In the genomic region with DNA sequence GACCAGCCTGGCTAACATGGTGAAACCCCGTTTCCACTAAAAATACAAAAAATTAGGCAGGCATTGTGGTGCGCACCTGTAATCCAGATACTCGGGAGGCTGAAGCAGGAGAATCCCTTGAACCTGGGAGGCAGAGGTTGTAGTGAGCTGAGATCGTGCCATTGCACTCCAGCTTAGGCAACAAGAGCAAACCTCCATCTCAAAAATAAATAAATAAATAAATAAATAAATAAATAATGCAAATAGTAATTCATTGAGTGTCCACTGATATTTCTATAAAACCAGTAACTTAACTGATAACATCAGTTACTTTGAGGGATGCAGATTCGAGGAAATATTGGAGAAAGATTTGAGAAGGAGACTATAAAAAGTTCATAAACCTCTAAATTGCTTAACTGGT, we compare ENCODE assay signal across 6 cellular contexts.
A peak's percentile ranks its signal among the peaks of the same experiment; 100 is the strongest.
DNase-seq lines count a peak whose midpoint lies in the region; ATAC-seq, FAIRE-seq and TF ChIP-seq lines count a peak whose summit lies in the region.
"Not testable (repeated sequence)": the region's sequence is repeated elsewhere in the genome, so short reads cannot be mapped to it uniquely, and the experiment has no call there.

No MANE protein-coding gene starts in this region.

- not testable (repeated sequence) for H3K4me3 ChIP-seq in A549; HEK293 (ENCODE audit: low read depth, low read length); H1 (ENCODE audit: extremely low read depth in 1 of 4, insufficient read depth in 2 of 4, low read depth in 3 of 4, low read length in 4 of 4)

- not testable (repeated sequence) for H4K91ac ChIP-seq in H9 (ENCODE audit: insufficient read length, low read depth, low read length); H1 (replicated peaks; ENCODE audit: insufficient read length, low read length)

- TF ChIP-seq CTCF in A549 (IDR thresholded peaks at IDR 0.05); H9 (conservative IDR thresholded peaks at IDR 0.05); HEK293 (tag by site-specific recombination; IDR thresholded peaks at IDR 0.05); H1 (IDR thresholded peaks at IDR 0.05; ENCODE audit: control extremely low read depth in 1 of 3, insufficient read depth in 1 of 3, low read depth in 1 of 3, low read length in 3 of 3); osteocyte (IDR thresholded peaks at IDR 0.05): not testable (repeated sequence)

- not testable (repeated sequence) for DNase-seq in A549 (ENCODE audit: low read depth in 1 of 2, low spot score in 1 of 2); H9; H1 (ENCODE audit: low read depth in 1 of 2, low spot score in 2 of 2); osteocyte (ENCODE audit: extremely low spot score, unreplicated experiment)

- not testable (repeated sequence) for H3K18ac ChIP-seq in H9 (ENCODE audit: insufficient read length, low read depth, low read length); H1 (ENCODE audit: extremely low read depth, low read length)

- not testable (repeated sequence) for H2BK12ac ChIP-seq in H9 (ENCODE audit: insufficient read length, low read depth, low read length); H1 (ENCODE audit: low read depth, low read length)

- not testable (repeated sequence) for TF ChIP-seq EP300 in A549 (IDR thresholded peaks at IDR 0.05); H1 (IDR thresholded peaks at IDR 0.05; ENCODE audit: borderline replicate concordance in 1 of 2, low read depth in 2 of 2, low read length in 2 of 2)

- not testable (repeated sequence) for H3K23ac ChIP-seq in H9 (ENCODE audit: insufficient read length, low read depth, low read length); H1 (ENCODE audit: insufficient read length)

- not testable (repeated sequence) for H3K4me1 ChIP-seq in A549; H9 (ENCODE audit: insufficient read depth, low read length); HEK293 (ENCODE audit: control insufficient read depth, insufficient read depth, low read length); H1 (replicated peaks in 1 of 4; ENCODE audit: control insufficient read depth in 3 of 4, insufficient read depth in 4 of 4, low read length in 3 of 4)

- not testable (repeated sequence) for H2AK5ac ChIP-seq in H9 (ENCODE audit: insufficient read length, low read length); H1 (ENCODE audit: low read depth, low read length)

- H3K27ac Mint-ChIP-seq in H9 (peak overlapping the region in 2 of 3 experiments; percentile 22 to 84; a peak in 3 of 7 replicates), osteocyte (ENCODE audit: unreplicated experiment) (peak overlapping the region; percentile 96)

- ATAC-seq in A549 = not testable (repeated sequence)

- FAIRE-seq in A549 (lab: Jason Lieb, UNC); H1 (lab: Jason Lieb, UNC): not testable (repeated sequence)
- FAIRE-seq in endometrium (lab: Jason Lieb, UNC) = peak; percentile 57

- H3K79me2 ChIP-seq in H9 (ENCODE audit: insufficient read depth, low read length); H1 (ENCODE audit: control insufficient read depth in 1 of 2, insufficient read depth in 2 of 2, low read length in 2 of 2): not testable (repeated sequence)

- not testable (repeated sequence) for H3K79me1 ChIP-seq in H9 (ENCODE audit: insufficient read depth, low read depth, low read length, poor library complexity, severe bottlenecking); H1 (ENCODE audit: low read depth, low read length)

- not testable (repeated sequence) for H3K4ac ChIP-seq in H9 (ENCODE audit: low read depth, low read length); H1 (replicated peaks; ENCODE audit: insufficient read length, low read depth, low read length)

- H3K27me3 ChIP-seq in H9 (ENCODE audit: insufficient read depth, low read length); H1 (replicated peaks in 1 of 4; ENCODE audit: control insufficient read depth in 3 of 4, extremely low read depth in 1 of 4, insufficient read depth in 3 of 4, low read length in 3 of 4): not testable (repeated sequence)

- H4K5ac ChIP-seq in H9 (ENCODE audit: insufficient read length, low read depth, low read length); H1 (ENCODE audit: insufficient read length, low read depth, low read length): not testable (repeated sequence)

- not testable (repeated sequence) for TF ChIP-seq POLR2A in A549 (IDR thresholded peaks at IDR 0.05; ENCODE audit: low read length); H1 (IDR thresholded peaks at IDR 0.05; ENCODE audit: control extremely low read depth in 1 of 2, low read depth in 2 of 2, low read length in 2 of 2)

- TF ChIP-seq RAD21 in A549 (conservative IDR thresholded peaks at IDR 0.05 in 1 of 2, IDR thresholded peaks at IDR 0.05 in 1 of 2); H1 (IDR thresholded peaks at IDR 0.05 in 1 of 2, conservative IDR thresholded peaks at IDR 0.05 in 1 of 2; ENCODE audit: low read depth in 2 of 2, low read length in 2 of 2): not testable (repeated sequence)

- not testable (repeated sequence) for H3K4me2 ChIP-seq in A549; H9 (ENCODE audit: insufficient read depth, insufficient read length, low read length); H1 (ENCODE audit: insufficient read depth in 1 of 2, low read depth in 2 of 2, low read length in 2 of 2)

- H2AFZ ChIP-seq in H9 (ENCODE audit: low read length); H1 (ENCODE audit: low read length): not testable (repeated sequence)

- not testable (repeated sequence) for H2BK5ac ChIP-seq in H9 (ENCODE audit: insufficient read length, low read length); H1 (ENCODE audit: low read depth, low read length)

- peaks cover 47 to 81% of the 10 kb centered on the region in 2 experiments for H3K36me3 ChIP-seq in HEK293 (ENCODE audit: control insufficient read depth in 2 of 2, insufficient read depth in 1 of 2, low read length in 2 of 2)
- H3K36me3 ChIP-seq in H1 (ENCODE audit: control insufficient read depth in 2 of 4, insufficient read depth in 4 of 4, low read length in 3 of 4) = peaks cover 4 to 83% (median 27%) of the 10 kb centered on the region in 4 experiments; a peak in 6 of 8 replicates

- not testable (repeated sequence) for H4K20me1 ChIP-seq in H9 (ENCODE audit: control insufficient read depth, insufficient read depth, insufficient read length); H1 (replicated peaks in 1 of 2; ENCODE audit: control insufficient read depth in 1 of 2, insufficient read depth in 2 of 2, low read length in 2 of 2)

- H3K23me2 ChIP-seq in H9 (ENCODE audit: insufficient read length, low read depth, low read length, poor library complexity, severe bottlenecking); H1 (ENCODE audit: low read depth, low read length): not testable (repeated sequence)

- H3K4me3 Mint-ChIP-seq in H9; osteocyte (ENCODE audit: unreplicated experiment): not testable (repeated sequence)

- H3K9ac ChIP-seq in H9 (ENCODE audit: extremely low read depth, insufficient read length, low read length); H1 (replicated peaks in 1 of 4; ENCODE audit: extremely low read depth in 1 of 4, low read depth in 3 of 4, low read length in 3 of 4): not testable (repeated sequence)

- not testable (repeated sequence) for H3K27me3 Mint-ChIP-seq in H9 (ENCODE audit: low read depth); osteocyte (ENCODE audit: unreplicated experiment)

- not testable (repeated sequence) for H3T11ph ChIP-seq in H9 (ENCODE audit: low read length)

- 93% methylated on average over 5 of the region's 5 CpGs for WGBS in A549 (ENCODE audit: missing lambda C conversion rate)
- no CpG with 5 or more reads among the region's 5 CpGs for WGBS in H9 (ENCODE audit: extremely low coverage, insufficient read length, low lambda C conversion rate)
- WGBS in H1 (ENCODE audit: extremely low coverage in 1 of 2, insufficient coverage in 1 of 2, insufficient read length in 1 of 2, insufficient replicate concordance in 2 of 2, low coverage in 1 of 2, low lambda C conversion rate in 2 of 2, missing lambda C conversion rate in 1 of 2), 2 experiments = 100% methylated on average over 5 of the region's 5 CpGs; no CpG with 5 or more reads in 1 of the 2 experiments

- CTCF ChIA-PET in A549 (lab: Yijun Ruan, JAX) (interaction anchor here (3.9 kb wide), 1 partner anchor 314 kb away, joined by 35 read pairs; no protein-coding TSS in a partner anchor), HEK293 (lab: Yijun Ruan, JAX) (interaction anchor here (0.6 to 1.1 kb wide), 4 partner anchors 35 to 314 kb away, joined by 3 to 6 read pairs (median 4); no protein-coding TSS in a partner anchor), H1 (lab: Charles Lee; ENCODE audit: partially characterized antibody) (interaction anchor here (3.1 kb wide), 1 partner anchor 46 kb away, joined by 17 read pairs; no protein-coding TSS in a partner anchor)

- H2BK20ac ChIP-seq in H9 (ENCODE audit: low read depth, low read length, poor library complexity, severe bottlenecking); H1 (ENCODE audit: low read length): not testable (repeated sequence)

- H3K4me1 Mint-ChIP-seq in H9 (peaks cover 33 to 34% of the 10 kb centered on the region in 2 experiments), osteocyte (ENCODE audit: unreplicated experiment) (peaks cover 41% of the 10 kb centered on the region)

- POLR2A ChIA-PET in A549 (lab: Yijun Ruan, JAX); HEK293 (lab: Yijun Ruan, JAX); H1 (lab: Charles Lee; ENCODE audit: partially characterized antibody): not testable (repeated sequence)

- not testable (repeated sequence) for H2BK15ac ChIP-seq in H9 (ENCODE audit: low read depth, low read length); H1 (ENCODE audit: low read length)

- not testable (repeated sequence) for H3K9me3 Mint-ChIP-seq in H9; osteocyte (ENCODE audit: unreplicated experiment)

- not testable (repeated sequence) for H3K56ac ChIP-seq in H9 (ENCODE audit: insufficient read length, low read depth, low read length); H1 (replicated peaks; ENCODE audit: insufficient read length, low read depth, low read length)

- H3K27ac ChIP-seq in A549; H9 (ENCODE audit: insufficient read length, low read depth, low read length); HEK293 (ENCODE audit: extremely low read depth, low read depth, low read length); H1 (ENCODE audit: low read depth, low read length): not testable (repeated sequence)

- H3K9me3 ChIP-seq in A549; H9 (ENCODE audit: control insufficient read depth, low read depth, low read length); HEK293 (ENCODE audit: control insufficient read depth, insufficient read depth, low read depth, low read length); H1 (ENCODE audit: insufficient read depth in 2 of 2, low read depth in 1 of 2, low read length in 1 of 2): not testable (repeated sequence)

- H4K8ac ChIP-seq in H9 (replicated peaks; ENCODE audit: insufficient read length, low read depth, low read length) = not testable (repeated sequence)
- 0 out of 2 replicates have a peak overlapping the region, but pooled peaks have one; percentile 51 for H4K8ac ChIP-seq in H1 (ENCODE audit: extremely low read depth, insufficient read depth, low read length)

- H3K14ac ChIP-seq in H9 (ENCODE audit: insufficient read depth, low read length); H1 (ENCODE audit: insufficient read length): not testable (repeated sequence)

- not testable (repeated sequence) for H2BK120ac ChIP-seq in H9 (ENCODE audit: low read depth, low read length, poor library complexity, severe bottlenecking); H1 (replicated peaks; ENCODE audit: low read depth, low read length)

- peaks cover 49 to 83% (median 75%) of the 10 kb centered on the region in 3 experiments for H3K36me3 Mint-ChIP-seq in H9 (ENCODE audit: insufficient read depth in 1 of 3, low read depth in 3 of 3)
- H3K36me3 Mint-ChIP-seq in osteocyte (ENCODE audit: unreplicated experiment) = peaks cover 63% of the 10 kb centered on the region
